10 cellular contexts compared by ENCODE assay signal in genomic region chr16:56938664-56939513, GRCh38. TPM values are rescaled to one million over a fixed set of nuclear protein-coding genes. Genes with fewer than 3 reads are reported as not detected.
DNase-seq lines count a peak whose midpoint lies in the region; ATAC-seq and TF ChIP-seq lines count a peak whose summit lies in the region.
"Had no signal": no experiment of that assay in that cellular context is flagged by ENCODE, and none has a peak within 500 bp of the region (broad histone marks: within the 10 kb centered on the region; RNA-seq: fewer than 3 reads in every experiment).

No MANE protein-coding gene starts in this region.

- H3K27ac Mint-ChIP-seq in osteocyte (ENCODE audit: unreplicated experiment), result peak overlapping the region; percentile 62

- no peak overlapping the region for H3K4me3 Mint-ChIP-seq in osteocyte (ENCODE audit: unreplicated experiment)

- in situ Hi-C loops in GM13976 (cut with MboI; ENCODE audit: low sequenced_read_pairs, unreplicated experiment), result no loop called here

- TF ChIP-seq CTCF in GM12874 (IDR thresholded peaks at IDR 0.05; ENCODE audit: insufficient read depth, low read depth, low read length) (0 out of 2 replicates have a peak, but pooled peaks have one; percentile 7), osteocyte (IDR thresholded peaks at IDR 0.05) (no peak), GM13976 (IDR thresholded peaks at IDR 0.05; ENCODE audit: borderline replicate concordance, control extremely low read depth, extremely low read depth, insufficient read depth, missing control alignments) (no peak), foreskin fibroblast (IDR thresholded peaks at IDR 0.05; ENCODE audit: low read depth, low read length) (no peak)

- no peak overlapping the region for H3K4me3 ChIP-seq in foreskin fibroblast (ENCODE audit: low read depth in 1 of 2, low read length in 2 of 2)
- H3K4me3 ChIP-seq: heart left ventricle had no signal

- peaks cover 69% of the 10 kb centered on the region for H3K4me1 Mint-ChIP-seq in osteocyte (ENCODE audit: unreplicated experiment)

- peaks cover 82% of the 10 kb centered on the region for H3K36me3 Mint-ChIP-seq in osteocyte (ENCODE audit: unreplicated experiment)

- no peaks in the 10 kb centered on the region for H3K27me3 Mint-ChIP-seq in osteocyte (ENCODE audit: unreplicated experiment)

- ATAC-seq in HG03045 (IDR thresholded peaks at IDR 0.05; ENCODE audit: unreplicated experiment), result peak; percentile 41
- no peak for ATAC-seq in GM19397 (IDR thresholded peaks at IDR 0.05; ENCODE audit: unreplicated experiment)

- peak; percentile 20 for DNase-seq in activated gamma-delta T cell treated with anti-CD3 and anti-CD28 coated beads, Interleukin-2, amount 50 U/mL, for 16 hours (ENCODE audit: low read depth)
- no peak for DNase-seq in osteocyte (ENCODE audit: extremely low spot score, unreplicated experiment)
- no peak for DNase-seq in mesenteric fat pad (ENCODE audit: low spot score)
- no peak for DNase-seq in GM13976 (ENCODE audit: low spot score)
- no peak for DNase-seq in foreskin fibroblast
- DNase-seq: heart left ventricle, NCI-H526 treated with DMSO at 0.1 percent for 48 hours had no signal

- H3K9me3 Mint-ChIP-seq in osteocyte (ENCODE audit: unreplicated experiment), result no peaks in the 10 kb centered on the region

RNA-seq across cellular contexts. Expression of gene HERPUD1, which starts 6.9 kb away (rescaled TPM):
- total RNA-seq in osteocyte (251 and 285 TPM in 2 replicates), mesenteric fat pad (186 TPM)

RNA-seq across cellular contexts. Expression of gene CETP, which starts 22.9 kb away (rescaled TPM):
- not detected in 2 replicates for total RNA-seq in osteocyte
- 6.4 TPM for total RNA-seq in mesenteric fat pad

RNA-seq across cellular contexts. Expression of gene NLRC5, which starts 50.5 kb away (rescaled TPM):
- total RNA-seq in osteocyte, result 21.1 and 24.7 TPM in 2 replicates
- 63.9 TPM for total RNA-seq in mesenteric fat pad
